ENCODE assay signal across 1 cellular context in the genomic region with DNA sequence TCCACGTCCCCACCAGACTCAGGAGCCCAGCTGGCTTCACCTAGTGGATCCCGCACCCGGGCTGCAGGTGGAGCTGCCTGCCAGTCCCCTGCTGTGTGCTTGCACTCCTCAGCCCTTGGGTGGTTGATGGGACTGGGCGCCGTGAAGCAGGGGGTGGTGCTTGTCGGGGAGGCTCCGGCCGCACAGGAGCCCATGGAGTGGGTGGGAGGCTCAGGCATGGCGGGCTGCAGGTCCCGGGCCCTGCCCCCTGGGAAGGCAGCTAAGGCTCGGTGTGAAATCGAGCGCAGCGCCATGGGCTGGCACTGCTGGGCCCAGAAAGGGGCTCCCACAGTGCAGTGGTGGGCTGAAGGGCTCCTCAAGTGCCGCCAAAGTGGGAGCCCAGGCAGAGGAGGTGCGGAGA.
A peak's percentile ranks its signal among the peaks of the same experiment; 100 is the strongest.
DNase-seq lines count a peak whose midpoint lies in the region; TF ChIP-seq lines count a peak whose summit lies in the region.
"Not testable (repeated sequence)": the region's sequence is repeated elsewhere in the genome, so short reads cannot be mapped to it uniquely, and the experiment has no call there.

No MANE protein-coding gene starts in this region.

- not testable (repeated sequence) for H3K4me1 Mint-ChIP-seq in CD14-positive monocyte

- peak; percentile 43 for DNase-seq in CD14-positive monocyte (ENCODE audit: low spot score)

- not testable (repeated sequence) for TF ChIP-seq CTCF in CD14-positive monocyte (IDR thresholded peaks at IDR 0.05)

- H3K36me3 Mint-ChIP-seq in CD14-positive monocyte: not testable (repeated sequence)

- not testable (repeated sequence) for H3K27ac Mint-ChIP-seq in CD14-positive monocyte

- intact Hi-C loops in CD14-positive monocyte (cut with micrococcal nuclease): not testable (repeated sequence)

- H3K27me3 Mint-ChIP-seq in CD14-positive monocyte (ENCODE audit: low read depth in 3 of 3): not testable (repeated sequence)

- H3K9me3 Mint-ChIP-seq in CD14-positive monocyte: peaks cover 4 to 23% (median 15%) of the 10 kb centered on the region in 7 donors

- not testable (repeated sequence) for H3K4me3 Mint-ChIP-seq in CD14-positive monocyte
